Comparison of ENCODE assay signal across 1 cellular context in genomic region chr2:239049421-239050251, GRCh38.
TF ChIP-seq lines count a peak whose summit lies in the region.

No MANE protein-coding gene starts in this region.

TF ChIP-seq in HepG2, 621 proteins besides CTCF, POLR2A, EP300 and RAD21 (continued from another document and continues in another):
- TF ChIP-seq, protein P1, sequence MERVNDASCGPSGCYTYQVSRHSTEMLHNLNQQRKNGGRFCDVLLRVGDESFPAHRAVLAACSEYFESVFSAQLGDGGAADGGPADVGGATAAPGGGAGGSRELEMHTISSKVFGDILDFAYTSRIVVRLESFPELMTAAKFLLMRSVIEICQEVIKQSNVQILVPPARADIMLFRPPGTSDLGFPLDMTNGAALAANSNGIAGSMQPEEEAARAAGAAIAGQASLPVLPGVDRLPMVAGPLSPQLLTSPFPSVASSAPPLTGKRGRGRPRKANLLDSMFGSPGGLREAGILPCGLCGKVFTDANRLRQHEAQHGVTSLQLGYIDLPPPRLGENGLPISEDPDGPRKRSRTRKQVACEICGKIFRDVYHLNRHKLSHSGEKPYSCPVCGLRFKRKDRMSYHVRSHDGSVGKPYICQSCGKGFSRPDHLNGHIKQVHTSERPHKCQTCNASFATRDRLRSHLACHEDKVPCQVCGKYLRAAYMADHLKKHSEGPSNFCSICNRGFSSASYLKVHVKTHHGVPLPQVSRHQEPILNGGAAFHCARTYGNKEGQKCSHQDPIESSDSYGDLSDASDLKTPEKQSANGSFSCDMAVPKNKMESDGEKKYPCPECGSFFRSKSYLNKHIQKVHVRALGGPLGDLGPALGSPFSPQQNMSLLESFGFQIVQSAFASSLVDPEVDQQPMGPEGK (CRISPR knock-in tag; IDR thresholded peaks at IDR 0.05) = peak; percentile 29; the same call in 1 of the 2 replicates
- TF ChIP-seq ZNF883 (CRISPR knock-in tag; IDR thresholded peaks at IDR 0.05; ENCODE audit: not compliant biosample characterization) (peak; percentile 39), CSRNP1 (CRISPR knock-in tag; IDR thresholded peaks at IDR 0.05) (peak; percentile 83), PCBP2 (optimal IDR thresholded peaks at IDR 0.05; ENCODE audit: low read depth, low read length, poor library complexity, severe bottlenecking) (no peak), FOSL2 (CRISPR knock-in tag; IDR thresholded peaks at IDR 0.05) (peak; percentile 76), CREM (IDR thresholded peaks at IDR 0.05) (0 out of 2 replicates have a peak, but pooled peaks have one; percentile 21), CREM (CRISPR knock-in tag; IDR thresholded peaks at IDR 0.05) (no peak), ZSCAN21 (CRISPR knock-in tag; IDR thresholded peaks at IDR 0.05; ENCODE audit: borderline replicate concordance) (peak; percentile 73; the same call in 1 of the 2 replicates), ZKSCAN8 (CRISPR knock-in tag; IDR thresholded peaks at IDR 0.05; ENCODE audit: borderline replicate concordance) (no peak), PHF5A (CRISPR knock-in tag; IDR thresholded peaks at IDR 0.05; ENCODE audit: low read depth, unreplicated experiment) (no peak), MBD4 (IDR thresholded peaks at IDR 0.05; ENCODE audit: borderline replicate concordance, low read length) (no peak), BATF2 (CRISPR knock-in tag; IDR thresholded peaks at IDR 0.05) (no peak), FOXP1 (IDR thresholded peaks at IDR 0.05) (no peak), FOXP1 (CRISPR knock-in tag; IDR thresholded peaks at IDR 0.05) (peak; percentile 45; the same call in 1 of the 2 replicates), SOX6 (IDR thresholded peaks at IDR 0.05) (no peak), SOX6 (CRISPR knock-in tag; IDR thresholded peaks at IDR 0.05) (peak; percentile 88), TARDBP (CRISPR knock-in tag; IDR thresholded peaks at IDR 0.05) (peak; percentile 36; the same call in 1 of the 2 replicates), SOX13 (IDR thresholded peaks at IDR 0.05) (peak; percentile 84), SOX13 (CRISPR knock-in tag; conservative IDR thresholded peaks at IDR 0.05 in 1 of 2, IDR thresholded peaks at IDR 0.05 in 1 of 2) (peak in 1 of 2 experiments; percentile 97; a peak in 2 of 4 replicates), ZNF12 (CRISPR knock-in tag; IDR thresholded peaks at IDR 0.05) (0 out of 2 replicates have a peak, but pooled peaks have one; percentile 8), ZNF547 (CRISPR knock-in tag; IDR thresholded peaks at IDR 0.05) (0 out of 2 replicates have a peak, but pooled peaks have one; percentile 37), FOXO1 (CRISPR knock-in tag; IDR thresholded peaks at IDR 0.05) (0 out of 2 replicates have a peak, but pooled peaks have one; percentile 11), XRCC5 (optimal IDR thresholded peaks at IDR 0.05; ENCODE audit: low read length) (peak; percentile 30), KAT7 (CRISPR knock-in tag; IDR thresholded peaks at IDR 0.05; ENCODE audit: borderline replicate concordance) (no peak), ESRRA (CRISPR knock-in tag; IDR thresholded peaks at IDR 0.05; ENCODE audit: low read depth) (no peak), SNAI1 (CRISPR knock-in tag; IDR thresholded peaks at IDR 0.05; ENCODE audit: borderline replicate concordance) (no peak), ZNF7 (CRISPR knock-in tag; IDR thresholded peaks at IDR 0.05) (no peak), ZNF446 (CRISPR knock-in tag; IDR thresholded peaks at IDR 0.05) (no peak), ZNF614 (CRISPR knock-in tag; IDR thresholded peaks at IDR 0.05; ENCODE audit: borderline replicate concordance) (peak; percentile 47; the same call in 1 of the 2 replicates), DPF2 (CRISPR knock-in tag; IDR thresholded peaks at IDR 0.05; ENCODE audit: borderline replicate concordance, low read depth) (peak; percentile 50; the same call in 1 of the 2 replicates), ZSCAN12 (CRISPR knock-in tag; IDR thresholded peaks at IDR 0.05) (no peak), SAP130 (CRISPR knock-in tag; IDR thresholded peaks at IDR 0.05; ENCODE audit: low read depth) (peak; percentile 47), NFKB2 (CRISPR knock-in tag; IDR thresholded peaks at IDR 0.05; ENCODE audit: borderline replicate concordance) (no peak), ZEB1 (IDR thresholded peaks at IDR 0.05; ENCODE audit: insufficient replicate concordance, low read depth) (no peak), MIXL1 (CRISPR knock-in tag; IDR thresholded peaks at IDR 0.05) (no peak)
- TF ChIP-seq, protein P2, sequence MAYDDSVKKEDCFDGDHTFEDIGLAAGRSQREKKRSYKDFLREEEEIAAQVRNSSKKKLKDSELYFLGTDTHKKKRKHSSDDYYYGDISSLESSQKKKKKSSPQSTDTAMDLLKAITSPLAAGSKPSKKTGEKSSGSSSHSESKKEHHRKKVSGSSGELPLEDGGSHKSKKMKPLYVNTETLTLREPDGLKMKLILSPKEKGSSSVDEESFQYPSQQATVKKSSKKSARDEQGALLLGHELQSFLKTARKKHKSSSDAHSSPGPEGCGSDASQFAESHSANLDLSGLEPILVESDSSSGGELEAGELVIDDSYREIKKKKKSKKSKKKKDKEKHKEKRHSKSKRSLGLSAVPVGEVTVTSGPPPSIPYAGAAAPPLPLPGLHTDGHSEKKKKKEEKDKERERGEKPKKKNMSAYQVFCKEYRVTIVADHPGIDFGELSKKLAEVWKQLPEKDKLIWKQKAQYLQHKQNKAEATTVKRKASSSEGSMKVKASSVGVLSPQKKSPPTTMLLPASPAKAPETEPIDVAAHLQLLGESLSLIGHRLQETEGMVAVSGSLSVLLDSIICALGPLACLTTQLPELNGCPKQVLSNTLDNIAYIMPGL (CRISPR knock-in tag; IDR thresholded peaks at IDR 0.05; ENCODE audit: borderline replicate concordance in 1 of 2, low read depth in 1 of 2) = no peak
- TF ChIP-seq, protein P3, sequence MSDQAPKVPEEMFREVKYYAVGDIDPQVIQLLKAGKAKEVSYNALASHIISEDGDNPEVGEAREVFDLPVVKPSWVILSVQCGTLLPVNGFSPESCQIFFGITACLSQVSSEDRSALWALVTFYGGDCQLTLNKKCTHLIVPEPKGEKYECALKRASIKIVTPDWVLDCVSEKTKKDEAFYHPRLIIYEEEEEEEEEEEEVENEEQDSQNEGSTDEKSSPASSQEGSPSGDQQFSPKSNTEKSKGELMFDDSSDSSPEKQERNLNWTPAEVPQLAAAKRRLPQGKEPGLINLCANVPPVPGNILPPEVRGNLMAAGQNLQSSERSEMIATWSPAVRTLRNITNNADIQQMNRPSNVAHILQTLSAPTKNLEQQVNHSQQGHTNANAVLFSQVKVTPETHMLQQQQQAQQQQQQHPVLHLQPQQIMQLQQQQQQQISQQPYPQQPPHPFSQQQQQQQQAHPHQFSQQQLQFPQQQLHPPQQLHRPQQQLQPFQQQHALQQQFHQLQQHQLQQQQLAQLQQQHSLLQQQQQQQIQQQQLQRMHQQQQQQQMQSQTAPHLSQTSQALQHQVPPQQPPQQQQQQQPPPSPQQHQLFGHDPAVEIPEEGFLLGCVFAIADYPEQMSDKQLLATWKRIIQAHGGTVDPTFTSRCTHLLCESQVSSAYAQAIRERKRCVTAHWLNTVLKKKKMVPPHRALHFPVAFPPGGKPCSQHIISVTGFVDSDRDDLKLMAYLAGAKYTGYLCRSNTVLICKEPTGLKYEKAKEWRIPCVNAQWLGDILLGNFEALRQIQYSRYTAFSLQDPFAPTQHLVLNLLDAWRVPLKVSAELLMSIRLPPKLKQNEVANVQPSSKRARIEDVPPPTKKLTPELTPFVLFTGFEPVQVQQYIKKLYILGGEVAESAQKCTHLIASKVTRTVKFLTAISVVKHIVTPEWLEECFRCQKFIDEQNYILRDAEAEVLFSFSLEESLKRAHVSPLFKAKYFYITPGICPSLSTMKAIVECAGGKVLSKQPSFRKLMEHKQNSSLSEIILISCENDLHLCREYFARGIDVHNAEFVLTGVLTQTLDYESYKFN (CRISPR knock-in tag; conservative IDR thresholded peaks at IDR 0.05) = peak; percentile 53
- TF ChIP-seq, protein P4, sequence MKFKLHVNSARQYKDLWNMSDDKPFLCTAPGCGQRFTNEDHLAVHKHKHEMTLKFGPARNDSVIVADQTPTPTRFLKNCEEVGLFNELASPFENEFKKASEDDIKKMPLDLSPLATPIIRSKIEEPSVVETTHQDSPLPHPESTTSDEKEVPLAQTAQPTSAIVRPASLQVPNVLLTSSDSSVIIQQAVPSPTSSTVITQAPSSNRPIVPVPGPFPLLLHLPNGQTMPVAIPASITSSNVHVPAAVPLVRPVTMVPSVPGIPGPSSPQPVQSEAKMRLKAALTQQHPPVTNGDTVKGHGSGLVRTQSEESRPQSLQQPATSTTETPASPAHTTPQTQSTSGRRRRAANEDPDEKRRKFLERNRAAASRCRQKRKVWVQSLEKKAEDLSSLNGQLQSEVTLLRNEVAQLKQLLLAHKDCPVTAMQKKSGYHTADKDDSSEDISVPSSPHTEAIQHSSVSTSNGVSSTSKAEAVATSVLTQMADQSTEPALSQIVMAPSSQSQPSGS (CRISPR knock-in tag; IDR thresholded peaks at IDR 0.05) = no peak
- TF ChIP-seq, protein P5, sequence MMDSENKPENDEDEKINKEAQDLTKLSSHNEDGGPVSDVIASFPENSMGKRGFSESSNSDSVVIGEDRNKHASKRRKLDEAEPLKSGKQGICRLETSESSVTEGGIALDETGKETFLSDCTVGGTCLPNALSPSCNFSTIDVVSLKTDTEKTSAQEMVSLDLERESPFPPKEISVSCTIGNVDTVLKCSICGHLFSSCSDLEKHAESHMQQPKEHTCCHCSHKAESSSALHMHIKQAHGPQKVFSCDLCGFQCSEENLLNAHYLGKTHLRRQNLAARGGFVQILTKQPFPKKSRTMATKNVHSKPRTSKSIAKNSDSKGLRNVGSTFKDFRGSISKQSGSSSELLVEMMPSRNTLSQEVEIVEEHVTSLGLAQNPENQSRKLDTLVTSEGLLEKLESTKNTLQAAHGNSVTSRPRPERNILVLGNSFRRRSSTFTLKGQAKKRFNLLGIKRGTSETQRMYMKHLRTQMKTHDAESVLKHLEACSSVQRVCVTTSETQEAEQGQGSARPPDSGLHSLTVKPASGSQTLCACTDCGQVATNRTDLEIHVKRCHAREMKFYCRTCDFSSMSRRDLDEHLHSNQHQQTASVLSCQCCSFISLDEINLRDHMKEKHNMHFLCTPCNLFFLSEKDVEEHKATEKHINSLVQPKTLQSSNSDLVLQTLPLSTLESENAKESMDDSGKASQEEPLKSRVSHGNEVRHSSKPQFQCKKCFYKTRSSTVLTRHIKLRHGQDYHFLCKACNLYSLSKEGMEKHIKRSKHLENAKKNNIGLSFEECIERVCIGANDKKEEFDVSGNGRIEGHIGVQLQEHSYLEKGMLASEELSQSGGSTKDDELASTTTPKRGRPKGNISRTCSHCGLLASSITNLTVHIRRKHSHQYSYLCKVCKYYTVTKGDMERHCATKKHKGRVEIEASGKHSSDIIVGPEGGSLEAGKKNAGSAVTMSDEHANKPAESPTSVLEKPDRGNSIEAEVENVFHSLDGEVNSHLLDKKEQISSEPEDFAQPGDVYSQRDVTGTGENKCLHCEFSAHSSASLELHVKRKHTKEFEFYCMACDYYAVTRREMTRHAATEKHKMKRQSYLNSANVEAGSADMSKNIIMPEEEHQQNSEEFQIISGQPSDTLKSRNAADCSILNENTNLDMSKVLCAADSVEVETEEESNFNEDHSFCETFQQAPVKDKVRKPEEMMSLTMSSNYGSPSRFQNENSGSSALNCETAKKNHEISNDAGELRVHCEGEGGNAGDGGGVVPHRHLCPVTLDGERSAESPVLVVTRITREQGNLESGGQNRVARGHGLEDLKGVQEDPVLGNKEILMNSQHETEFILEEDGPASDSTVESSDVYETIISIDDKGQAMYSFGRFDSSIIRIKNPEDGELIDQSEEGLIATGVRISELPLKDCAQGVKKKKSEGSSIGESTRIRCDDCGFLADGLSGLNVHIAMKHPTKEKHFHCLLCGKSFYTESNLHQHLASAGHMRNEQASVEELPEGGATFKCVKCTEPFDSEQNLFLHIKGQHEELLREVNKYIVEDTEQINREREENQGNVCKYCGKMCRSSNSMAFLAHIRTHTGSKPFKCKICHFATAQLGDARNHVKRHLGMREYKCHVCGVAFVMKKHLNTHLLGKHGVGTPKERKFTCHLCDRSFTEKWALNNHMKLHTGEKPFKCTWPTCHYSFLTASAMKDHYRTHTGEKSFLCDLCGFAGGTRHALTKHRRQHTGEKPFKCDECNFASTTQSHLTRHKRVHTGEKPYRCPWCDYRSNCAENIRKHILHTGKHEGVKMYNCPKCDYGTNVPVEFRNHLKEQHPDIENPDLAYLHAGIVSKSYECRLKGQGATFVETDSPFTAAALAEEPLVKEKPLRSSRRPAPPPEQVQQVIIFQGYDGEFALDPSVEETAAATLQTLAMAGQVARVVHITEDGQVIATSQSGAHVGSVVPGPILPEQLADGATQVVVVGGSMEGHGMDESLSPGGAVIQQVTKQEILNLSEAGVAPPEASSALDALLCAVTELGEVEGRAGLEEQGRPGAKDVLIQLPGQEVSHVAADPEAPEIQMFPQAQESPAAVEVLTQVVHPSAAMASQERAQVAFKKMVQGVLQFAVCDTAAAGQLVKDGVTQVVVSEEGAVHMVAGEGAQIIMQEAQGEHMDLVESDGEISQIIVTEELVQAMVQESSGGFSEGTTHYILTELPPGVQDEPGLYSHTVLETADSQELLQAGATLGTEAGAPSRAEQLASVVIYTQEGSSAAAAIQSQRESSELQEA (CRISPR knock-in tag; IDR thresholded peaks at IDR 0.05; ENCODE audit: not compliant biosample characterization) = no peak
- TF ChIP-seq, protein P6, sequence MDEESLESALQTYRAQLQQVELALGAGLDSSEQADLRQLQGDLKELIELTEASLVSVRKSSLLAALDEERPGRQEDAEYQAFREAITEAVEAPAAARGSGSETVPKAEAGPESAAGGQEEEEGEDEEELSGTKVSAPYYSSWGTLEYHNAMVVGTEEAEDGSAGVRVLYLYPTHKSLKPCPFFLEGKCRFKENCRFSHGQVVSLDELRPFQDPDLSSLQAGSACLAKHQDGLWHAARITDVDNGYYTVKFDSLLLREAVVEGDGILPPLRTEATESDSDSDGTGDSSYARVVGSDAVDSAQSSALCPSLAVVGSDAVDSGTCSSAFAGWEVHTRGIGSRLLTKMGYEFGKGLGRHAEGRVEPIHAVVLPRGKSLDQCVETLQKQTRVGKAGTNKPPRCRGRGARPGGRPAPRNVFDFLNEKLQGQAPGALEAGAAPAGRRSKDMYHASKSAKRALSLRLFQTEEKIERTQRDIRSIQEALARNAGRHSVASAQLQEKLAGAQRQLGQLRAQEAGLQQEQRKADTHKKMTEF (CRISPR knock-in tag; IDR thresholded peaks at IDR 0.05) = peak; percentile 48; the same call in 1 of the 2 replicates
- TF ChIP-seq, protein P7, sequence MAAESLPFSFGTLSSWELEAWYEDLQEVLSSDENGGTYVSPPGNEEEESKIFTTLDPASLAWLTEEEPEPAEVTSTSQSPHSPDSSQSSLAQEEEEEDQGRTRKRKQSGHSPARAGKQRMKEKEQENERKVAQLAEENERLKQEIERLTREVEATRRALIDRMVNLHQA (CRISPR knock-in tag; IDR thresholded peaks at IDR 0.05) = no peak
